In genomic region chr3:177537612-177538011, GRCh38 we compare ENCODE assay signal across 20 cellular contexts.
DNase-seq lines count a peak whose midpoint lies in the region; ATAC-seq and TF ChIP-seq lines count a peak whose summit lies in the region.
"Had no signal": no experiment of that assay in that cellular context is flagged by ENCODE, and none has a peak within 500 bp of the region (broad histone marks: within the 10 kb centered on the region; RNA-seq: fewer than 3 reads in every experiment).

No MANE protein-coding gene starts in this region.

- no peak for DNase-seq in CD4-positive, alpha-beta T cell
- DNase-seq in GM23338 (ENCODE audit: low spot score) (no peak), caudate nucleus (lab: John Stamatoyannopoulos, UW) (no peak), neural crest cell (ENCODE audit: low read depth, low spot score) (no peak), HK-2 (ENCODE audit: unreplicated experiment) (no peak), H9 (no peak), NCI-H345 (lab: John Stamatoyannopoulos, UW) (no peak), iPS-NIHi11 (ENCODE audit: low spot score) (no peak)
- DNase-seq: activated CD4-positive, CD25-positive, alpha-beta regulatory T cell treated with anti-CD3 and anti-CD28 coated beads, Interleukin-2, amount 50 U/mL, for 72 hours; amniotic stem cell; effector CD4-positive, alpha-beta T cell; esophagus squamous epithelium; glutamatergic neuron; NCI-H1436 treated with DMSO at 0.1 percent for 48 hours; SK-N-SH; stimulated activated naive CD4-positive, alpha-beta T cell; T-helper 9 cell; upper lobe of left lung had no signal

- H3K4me1 ChIP-seq in GM23338 (ENCODE audit: insufficient read depth) = peaks cover 16% of the 10 kb centered on the region
- H3K4me1 ChIP-seq in H9 (ENCODE audit: insufficient read depth, low read length) = peaks cover 5% of the 10 kb centered on the region; the same call in 1 of the 2 replicates

- no peak overlapping the region for H3K4ac ChIP-seq in H9 (ENCODE audit: low read depth, low read length)

- no peaks in the 10 kb centered on the region for H3K79me2 ChIP-seq in GM23338 (replicated peaks; ENCODE audit: insufficient read depth)
- H3K79me2 ChIP-seq in H9 (ENCODE audit: insufficient read depth, low read length) = no peaks in the 10 kb centered on the region

- no peak overlapping the region for H3K4me3 ChIP-seq in GM23338
- H3K4me3 ChIP-seq: cardiac muscle cell, esophagus squamous epithelium, right atrium auricular region, upper lobe of left lung had no signal

- H2BK20ac ChIP-seq in H9 (ENCODE audit: low read depth, low read length, poor library complexity, severe bottlenecking) = no peak overlapping the region

- WGBS in H9 (ENCODE audit: extremely low coverage, insufficient read length, low lambda C conversion rate) = no CpG with 5 or more reads among the region's 1 CpG

- peak overlapping the region; percentile 41 for H3K4me2 ChIP-seq in GM23338
- no peak overlapping the region for H3K4me2 ChIP-seq in H9 (ENCODE audit: insufficient read depth, insufficient read length, low read length)
- H3K4me2 ChIP-seq: SK-N-SH had no signal

- no peak overlapping the region for H4K91ac ChIP-seq in H9 (ENCODE audit: insufficient read length, low read depth, low read length)

- H2AK5ac ChIP-seq in H9 (ENCODE audit: insufficient read length, low read length) = no peak overlapping the region

- no peak overlapping the region for H3K18ac ChIP-seq in H9 (ENCODE audit: insufficient read length, low read depth, low read length)

- no peak overlapping the region for H3K9ac ChIP-seq in H9 (ENCODE audit: extremely low read depth, insufficient read length, low read length)
- H3K9ac ChIP-seq: SK-N-SH had no signal

- no peaks in the 10 kb centered on the region for H3K79me1 ChIP-seq in H9 (ENCODE audit: insufficient read depth, low read depth, low read length, poor library complexity, severe bottlenecking)

- H3K9me3 ChIP-seq in CD4-positive, alpha-beta T cell (ENCODE audit: control insufficient read depth, low read length) = no peaks in the 10 kb centered on the region
- H3K9me3 ChIP-seq in H9 (ENCODE audit: control insufficient read depth, low read depth, low read length) = no peaks in the 10 kb centered on the region
- H3K9me3 ChIP-seq: esophagus squamous epithelium, right atrium auricular region, SK-N-SH, upper lobe of left lung had no signal

- H3K27ac ChIP-seq in CD4-positive, alpha-beta T cell (ENCODE audit: low read depth, low read length) = no peak overlapping the region
- H3K27ac ChIP-seq in GM23338 (ENCODE audit: low read depth) (peak overlapping the region; percentile 11; the same call in 1 of the 2 replicates), caudate nucleus (ENCODE audit: low read depth, low read length) (peak overlapping the region; percentile 11), H9 (ENCODE audit: insufficient read length, low read depth, low read length) (no peak overlapping the region)
- H3K27ac ChIP-seq: cardiac muscle cell, right atrium auricular region, upper lobe of left lung had no signal

- H4K20me1 ChIP-seq in GM23338 (replicated peaks; ENCODE audit: insufficient read depth) (no peaks in the 10 kb centered on the region), H9 (ENCODE audit: control insufficient read depth, insufficient read depth, insufficient read length) (no peaks in the 10 kb centered on the region)

- H3K9me3 Mint-ChIP-seq in CD4-positive, alpha-beta T cell = no peaks in the 10 kb centered on the region
- H3K9me3 Mint-ChIP-seq in GM23338 (no peaks in the 10 kb centered on the region), neural crest cell (peaks cover 2% of the 10 kb centered on the region), H9 (no peaks in the 10 kb centered on the region; a peak in 1 of 5 replicates)

- no peak overlapping the region for H2BK120ac ChIP-seq in H9 (ENCODE audit: low read depth, low read length, poor library complexity, severe bottlenecking)

- no peak overlapping the region for H3K56ac ChIP-seq in H9 (ENCODE audit: insufficient read length, low read depth, low read length)

- H3K36me3 Mint-ChIP-seq in CD4-positive, alpha-beta T cell (ENCODE audit: low read depth) = no peaks in the 10 kb centered on the region
- no peaks in the 10 kb centered on the region for H3K36me3 Mint-ChIP-seq in GM23338 (ENCODE audit: low read depth)
- no peaks in the 10 kb centered on the region for H3K36me3 Mint-ChIP-seq in neural crest cell (ENCODE audit: low read depth)
- no peaks in the 10 kb centered on the region; a peak in 1 of 7 replicates for H3K36me3 Mint-ChIP-seq in H9 (ENCODE audit: insufficient read depth in 1 of 3, low read depth in 3 of 3)

- H3T11ph ChIP-seq in H9 (ENCODE audit: low read length) = no peak overlapping the region

- no peak overlapping the region for H4K8ac ChIP-seq in H9 (replicated peaks; ENCODE audit: insufficient read length, low read depth, low read length)

- H3K4me1 Mint-ChIP-seq in CD4-positive, alpha-beta T cell (ENCODE audit: low read depth) = peaks cover 60% of the 10 kb centered on the region
- H3K4me1 Mint-ChIP-seq in GM23338 = peaks cover 39% of the 10 kb centered on the region
- H3K4me1 Mint-ChIP-seq in neural crest cell = peaks cover 49% of the 10 kb centered on the region
- peaks cover 33 to 37% of the 10 kb centered on the region in 2 experiments for H3K4me1 Mint-ChIP-seq in H9

- H3K14ac ChIP-seq in H9 (ENCODE audit: insufficient read depth, low read length) = no peak overlapping the region

- no peak for TF ChIP-seq CTCF in CD4-positive, alpha-beta T cell (IDR thresholded peaks at IDR 0.05)
- no peak for TF ChIP-seq CTCF in GM23338 (conservative IDR thresholded peaks at IDR 0.05; ENCODE audit: low read depth in 2 of 2)
- TF ChIP-seq CTCF in neural crest cell (conservative IDR thresholded peaks at IDR 0.05) = no peak
- no peak for TF ChIP-seq CTCF in H9 (conservative IDR thresholded peaks at IDR 0.05)

- peak overlapping the region; percentile 46 for H3K4me3 Mint-ChIP-seq in CD4-positive, alpha-beta T cell
- H3K4me3 Mint-ChIP-seq in GM23338 (no peak overlapping the region), neural crest cell (no peak overlapping the region), H9 (no peak overlapping the region)

- no peak overlapping the region for H2BK5ac ChIP-seq in H9 (ENCODE audit: insufficient read length, low read length)

- H2AFZ ChIP-seq in GM23338 = no peak overlapping the region
- H2AFZ ChIP-seq in H9 (ENCODE audit: low read length) = no peak overlapping the region

- H3K27me3 ChIP-seq in CD4-positive, alpha-beta T cell (ENCODE audit: control insufficient read depth, insufficient read depth, low read length) = no peaks in the 10 kb centered on the region
- no peaks in the 10 kb centered on the region for H3K27me3 ChIP-seq in GM23338 (ENCODE audit: insufficient read depth)
- H3K27me3 ChIP-seq in H9 (ENCODE audit: insufficient read depth, low read length) = no peaks in the 10 kb centered on the region
- H3K27me3 ChIP-seq: cardiac muscle cell, esophagus squamous epithelium, right atrium auricular region, upper lobe of left lung had no signal

- POLR2A ChIA-PET in CD4-positive, alpha-beta T cell (lab: Charles Lee) = interaction anchor here (1.6 to 3.1 kb wide), 7 partner anchors 9 to 341 kb away, joined by 8 to 19 read pairs (median 12); partner anchors contain the start of gene TBL1XR1

- H3K36me3 ChIP-seq in GM23338 (ENCODE audit: insufficient read depth) = no peaks in the 10 kb centered on the region
- H3K36me3 ChIP-seq: cardiac muscle cell, esophagus squamous epithelium, right atrium auricular region, upper lobe of left lung had no signal

- no peaks in the 10 kb centered on the region for H3F3A ChIP-seq in GM23338 (replicated peaks; ENCODE audit: low read depth)

- H2BK12ac ChIP-seq in H9 (ENCODE audit: insufficient read length, low read depth, low read length) = no peak overlapping the region

- intact Hi-C loops in CD4-positive, alpha-beta T cell (cut with DNase I, micrococcal nuclease) = no loop called here

- no peaks in the 10 kb centered on the region for H3K27me3 Mint-ChIP-seq in CD4-positive, alpha-beta T cell
- H3K27me3 Mint-ChIP-seq in GM23338 (ENCODE audit: insufficient read depth, low read depth, poor library complexity) (peaks cover 2% of the 10 kb centered on the region), neural crest cell (ENCODE audit: low read depth) (no peaks in the 10 kb centered on the region), H9 (ENCODE audit: low read depth) (no peaks in the 10 kb centered on the region)

- CTCF ChIA-PET in CD4-positive, alpha-beta T cell (lab: Charles Lee) = interaction anchor here (1.5 kb wide), 1 partner anchor 33 kb away, joined by 3 read pairs; no protein-coding TSS in a partner anchor

- no peak overlapping the region for H2BK15ac ChIP-seq in H9 (ENCODE audit: low read depth, low read length)

- H4K5ac ChIP-seq in H9 (ENCODE audit: insufficient read length, low read depth, low read length) = no peak overlapping the region

- no peaks in the 10 kb centered on the region for H3K9me2 ChIP-seq in GM23338 (ENCODE audit: insufficient read depth)
- H3K9me2 ChIP-seq: SK-N-SH had no signal

- H3K23me2 ChIP-seq in H9 (ENCODE audit: insufficient read length, low read depth, low read length, poor library complexity, severe bottlenecking) = no peaks in the 10 kb centered on the region

- peak overlapping the region; percentile 83 for H3K27ac Mint-ChIP-seq in CD4-positive, alpha-beta T cell
- H3K27ac Mint-ChIP-seq in GM23338 = peak overlapping the region; percentile 45
- peak overlapping the region; percentile 40 for H3K27ac Mint-ChIP-seq in neural crest cell (ENCODE audit: unreplicated experiment)
- H3K27ac Mint-ChIP-seq in H9 = peak overlapping the region in 1 of 3 experiments; percentile 70; a peak in 2 of 7 replicates

- no peak for ATAC-seq in CD4-positive, alpha-beta T cell (ENCODE audit: poor library complexity)
- peak; percentile 44; the same call in 2 of the 3 replicates for ATAC-seq in GM23338

- no peak overlapping the region for H3K23ac ChIP-seq in H9 (ENCODE audit: insufficient read length, low read depth, low read length)

TF ChIP-seq in GM23338, 12 proteins besides CTCF, POLR2A, EP300 and RAD21 (continues in another document):
- TF ChIP-seq EZH2phosphoT487 (IDR thresholded peaks at IDR 0.05; ENCODE audit: unreplicated experiment) = no peak
- no peak for TF ChIP-seq POLR2AphosphoS5 (IDR thresholded peaks at IDR 0.05; ENCODE audit: low read depth)
- TF ChIP-seq CREB1 (CRISPR knock-in tag; IDR thresholded peaks at IDR 0.05; ENCODE audit: low read depth) = no peak

Comparison
In these comparisons a context has a peak if more than half of its experiments do, and no peak if none do; other contexts are left out.
1. H3K27ac ChIP-seq: peak in GM23338 (single experiment) and caudate nucleus (single experiment); none in CD4-positive, alpha-beta T cell (single experiment) and H9 (single experiment).